In the genomic region with DNA sequence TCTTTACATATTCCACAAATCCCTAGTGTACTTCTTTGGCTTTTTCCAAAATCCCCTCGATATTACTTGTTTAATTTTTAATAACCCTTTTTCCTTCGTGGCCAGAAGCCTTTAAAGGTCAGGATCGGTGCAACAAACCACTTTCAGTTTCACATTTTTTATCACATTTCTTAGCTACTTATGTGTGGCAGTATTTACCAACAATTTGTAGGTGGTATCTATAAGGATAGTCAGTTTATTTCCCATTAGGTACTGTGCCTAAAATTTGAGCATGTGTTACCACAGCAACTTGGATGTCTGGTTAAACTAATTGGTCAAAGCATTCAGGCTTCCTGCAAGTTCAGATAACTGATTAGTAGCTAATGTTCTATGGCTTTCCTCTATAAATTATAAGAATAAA, we compare ENCODE assay signal across 10 cellular contexts.
DNase-seq lines count a peak whose midpoint lies in the region; ATAC-seq and TF ChIP-seq lines count a peak whose summit lies in the region.
"Had no signal": no experiment of that assay in that cellular context is flagged by ENCODE, and none has a peak within 500 bp of the region (broad histone marks: within the 10 kb centered on the region; RNA-seq: fewer than 3 reads in every experiment).

No MANE protein-coding gene starts in this region.

- H3K79me2 ChIP-seq in DOHH2 (ENCODE audit: control insufficient read depth, low read length) = no peaks in the 10 kb centered on the region
- H3K79me2 ChIP-seq in OCI-LY1 (ENCODE audit: insufficient read depth, low read length) = no peaks in the 10 kb centered on the region
- H3K79me2 ChIP-seq: parathyroid adenoma had no signal

- H3K79me1 ChIP-seq in mesenchymal stem cell (replicated peaks; ENCODE audit: low read length, poor library complexity, severe bottlenecking) = peaks cover 17% of the 10 kb centered on the region

- H3K4me1 ChIP-seq in DOHH2 (ENCODE audit: control insufficient read depth, low read length) (peaks cover 54% of the 10 kb centered on the region), OCI-LY1 (ENCODE audit: insufficient read depth, low read length, severe bottlenecking) (peaks cover 14% of the 10 kb centered on the region), mesenchymal stem cell (ENCODE audit: control insufficient read depth, insufficient read depth, low read depth, low read length) (peaks cover 4% of the 10 kb centered on the region)

- no peak overlapping the region for H2BK120ac ChIP-seq in mesenchymal stem cell (ENCODE audit: low read depth, low read length)

- H3K9ac ChIP-seq in OCI-LY1 (ENCODE audit: low read length) = 0 out of 2 replicates have a peak overlapping the region, but pooled peaks have one; percentile 17
- H3K9ac ChIP-seq in mesenchymal stem cell (ENCODE audit: low read length) = peak overlapping the region; percentile 93
- H3K9ac ChIP-seq: parathyroid adenoma had no signal

- H3K9me2 ChIP-seq in DOHH2 (replicated peaks; ENCODE audit: control insufficient read depth, low read length) = no peaks in the 10 kb centered on the region
- no peaks in the 10 kb centered on the region for H3K9me2 ChIP-seq in OCI-LY1 (ENCODE audit: low read depth, low read length)

- no peak overlapping the region for H4K8ac ChIP-seq in mesenchymal stem cell (ENCODE audit: low read length)

- H3K27ac ChIP-seq in DOHH2 (ENCODE audit: low read depth, low read length) (no peak overlapping the region), OCI-LY1 (ENCODE audit: low read depth, low read length, poor library complexity, severe bottlenecking) (no peak overlapping the region), mesenchymal stem cell (ENCODE audit: low read length, poor library complexity, severe bottlenecking) (no peak overlapping the region)
- H3K27ac ChIP-seq: parathyroid adenoma had no signal

- DNase-seq in mesenchymal stem cell (no peak), COR-L47 (lab: John Stamatoyannopoulos, UW) (no peak), NCI-H2196 treated with DMSO at 0.1 percent for 48 hours (lab: John Stamatoyannopoulos, UW; ENCODE audit: unreplicated experiment) (no peak)
- DNase-seq in activated CD4-positive, alpha-beta T cell treated with anti-CD3 and anti-CD28 coated beads for 48 hours = no peak
- DNase-seq in naive thymus-derived CD8-positive, alpha-beta T cell = no peak
- DNase-seq: KBM-7 had no signal

- no peak overlapping the region for H3K18ac ChIP-seq in mesenchymal stem cell (ENCODE audit: low read depth in 1 of 2, low read length in 2 of 2)

- peak overlapping the region in 1 of 10 donors; percentile 40 for H3K4me3 Mint-ChIP-seq in naive thymus-derived CD8-positive, alpha-beta T cell

- H3K4ac ChIP-seq in mesenchymal stem cell (ENCODE audit: low read depth in 1 of 2, low read length in 2 of 2) = no peak overlapping the region

- peaks cover 0 to 11% (median 0%) of the 10 kb centered on the region in 9 donors for H3K9me3 Mint-ChIP-seq in naive thymus-derived CD8-positive, alpha-beta T cell

- no peak overlapping the region for H3K27ac Mint-ChIP-seq in naive thymus-derived CD8-positive, alpha-beta T cell

- no peak overlapping the region for H2AK5ac ChIP-seq in mesenchymal stem cell (ENCODE audit: low read length, severe bottlenecking)

- H3K36me3 Mint-ChIP-seq in naive thymus-derived CD8-positive, alpha-beta T cell = no peaks in the 10 kb centered on the region

- no peak for TF ChIP-seq CTCF in DOHH2 (IDR thresholded peaks at IDR 0.05; ENCODE audit: low read depth, low read length, poor library complexity, severe bottlenecking)
- no peak for TF ChIP-seq CTCF in OCI-LY1 (IDR thresholded peaks at IDR 0.05; ENCODE audit: low read length)

- H3K4me2 ChIP-seq in DOHH2 (ENCODE audit: low read length) = peak overlapping the region; percentile 73
- peak overlapping the region; percentile 61 for H3K4me2 ChIP-seq in OCI-LY1 (ENCODE audit: low read length)
- H3K4me2 ChIP-seq in mesenchymal stem cell (ENCODE audit: low read length, poor library complexity, severe bottlenecking) = peak overlapping the region; percentile 13

- peaks cover 0 to 6% (median 2%) of the 10 kb centered on the region in 5 donors for H3K27me3 Mint-ChIP-seq in naive thymus-derived CD8-positive, alpha-beta T cell

- no peak overlapping the region for H3K23ac ChIP-seq in mesenchymal stem cell (ENCODE audit: low read length in 2 of 2)

- H3K4me3 ChIP-seq in DOHH2 (ENCODE audit: low read length) (peak overlapping the region; percentile 66), OCI-LY1 (ENCODE audit: low read depth, low read length, poor library complexity, severe bottlenecking) (peak overlapping the region; percentile 22), mesenchymal stem cell (ENCODE audit: insufficient read depth in 1 of 2, low read depth in 1 of 2, low read length in 2 of 2) (peak overlapping the region in 1 of 2 experiments; percentile 79)

- POLR2A ChIA-PET in naive thymus-derived CD8-positive, alpha-beta T cell (lab: Charles Lee) = no interaction called here

- peaks cover 0 to 10% (median 0%) of the 10 kb centered on the region in 4 donors for H3K4me1 Mint-ChIP-seq in naive thymus-derived CD8-positive, alpha-beta T cell

- ATAC-seq in GM21576 (IDR thresholded peaks at IDR 0.05; ENCODE audit: unreplicated experiment) = peak; percentile 76
- no peak for ATAC-seq in naive thymus-derived CD8-positive, alpha-beta T cell

- no peak overlapping the region for H2BK15ac ChIP-seq in mesenchymal stem cell (ENCODE audit: low read depth, poor library complexity, severe bottlenecking)

- 95% methylated on average over 2 of the region's 3 CpGs for WGBS in mesenchymal stem cell

- peak overlapping the region; percentile 62; the same call in 1 of the 2 replicates for H2AFZ ChIP-seq in OCI-LY1 (ENCODE audit: low read length)
- no peak overlapping the region for H2AFZ ChIP-seq in mesenchymal stem cell (ENCODE audit: low read depth, low read length)
- H2AFZ ChIP-seq: parathyroid adenoma had no signal

- H3F3A ChIP-seq in DOHH2 (ENCODE audit: control insufficient read depth, insufficient read depth) (peaks cover 8% of the 10 kb centered on the region; the same call in 1 of the 2 replicates), OCI-LY1 (ENCODE audit: insufficient read depth, low read length) (no peaks in the 10 kb centered on the region)

- H4K20me1 ChIP-seq in DOHH2 (ENCODE audit: control insufficient read depth, insufficient read depth, low read depth, low read length) = no peaks in the 10 kb centered on the region
- no peaks in the 10 kb centered on the region for H4K20me1 ChIP-seq in OCI-LY1 (ENCODE audit: insufficient read depth, low read length)

- H2BK5ac ChIP-seq in mesenchymal stem cell (ENCODE audit: low read depth, low read length, poor library complexity, severe bottlenecking) = no peak overlapping the region

- no peak overlapping the region for H2BK12ac ChIP-seq in mesenchymal stem cell (ENCODE audit: low read length in 2 of 2)

- no peak overlapping the region for H3K14ac ChIP-seq in mesenchymal stem cell (ENCODE audit: low read length in 2 of 2)

- no peak overlapping the region for H4K91ac ChIP-seq in mesenchymal stem cell (ENCODE audit: low read length)

- H3K9me3 ChIP-seq in DOHH2 (ENCODE audit: control insufficient read depth, insufficient read depth, low read length) (no peaks in the 10 kb centered on the region), OCI-LY1 (ENCODE audit: low read length) (no peaks in the 10 kb centered on the region), mesenchymal stem cell (ENCODE audit: control insufficient read depth, low read length) (no peaks in the 10 kb centered on the region)

- H3K27me3 ChIP-seq in DOHH2 (ENCODE audit: control insufficient read depth, low read length) (no peaks in the 10 kb centered on the region), OCI-LY1 (ENCODE audit: insufficient read depth, low read length) (no peaks in the 10 kb centered on the region), mesenchymal stem cell (ENCODE audit: control insufficient read depth in 1 of 2, insufficient read depth in 1 of 2, low read length in 2 of 2) (no peaks in the 10 kb centered on the region)

- H3K36me3 ChIP-seq in DOHH2 (ENCODE audit: control insufficient read depth, low read length) (no peaks in the 10 kb centered on the region; the same call in 1 of the 2 replicates), OCI-LY1 (ENCODE audit: insufficient read depth, low read length) (no peaks in the 10 kb centered on the region), mesenchymal stem cell (ENCODE audit: control insufficient read depth in 1 of 2, insufficient read depth in 2 of 2, low read depth in 1 of 2, low read length in 2 of 2) (no peaks in the 10 kb centered on the region)

Comparison
In these comparisons a context has a peak if more than half of its experiments do, and no peak if none do; other contexts are left out.
1. H3K4me2 ChIP-seq: peak in every context shown above with its lines; median percentile 73 in DOHH2; 61 in OCI-LY1; 13 in mesenchymal stem cell.